In the genomic region with DNA sequence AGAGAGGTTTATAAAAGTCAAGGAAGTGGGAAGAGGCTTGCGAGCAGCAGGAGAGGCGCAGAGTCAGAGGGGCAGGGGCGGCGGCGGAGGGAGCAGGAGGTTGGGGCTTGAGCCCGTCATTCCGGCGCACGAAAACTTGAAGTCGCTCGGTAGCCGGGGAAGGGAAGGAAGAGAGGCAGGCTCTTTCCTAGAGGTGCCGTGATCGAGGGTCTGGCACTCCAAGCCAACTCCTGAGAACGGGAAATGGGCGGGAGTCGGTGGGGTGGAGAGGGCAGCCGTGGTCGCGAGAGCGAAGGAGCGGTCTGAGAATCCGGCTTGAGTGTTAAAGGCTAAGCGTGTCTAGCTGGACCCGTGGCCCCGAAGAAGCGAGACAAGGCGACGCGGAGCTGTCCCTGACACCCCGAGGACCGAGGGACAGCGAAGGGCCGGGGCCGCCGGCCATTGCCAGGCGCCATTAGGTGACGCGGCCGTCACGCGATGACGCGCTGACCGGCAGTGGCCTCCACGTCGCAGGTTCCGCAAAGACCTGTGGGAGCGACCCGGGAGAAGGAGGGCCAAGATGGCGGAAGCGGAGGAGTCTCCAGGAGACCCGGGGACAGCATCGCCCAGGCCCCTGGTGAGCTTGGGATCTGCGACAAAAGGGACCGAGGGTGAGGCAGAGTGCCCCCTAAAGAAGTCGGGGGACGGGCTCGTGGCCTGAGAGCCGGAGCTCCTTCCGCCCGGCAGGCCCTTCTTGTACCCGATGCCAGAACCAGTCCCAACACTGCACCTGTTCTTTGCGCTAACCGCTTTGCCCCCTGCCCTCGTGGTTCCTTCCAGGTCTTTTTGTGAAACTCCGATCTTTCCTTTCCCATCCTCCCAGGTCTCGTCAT, we compare ENCODE assay signal across 1 cellular context.
A peak's percentile ranks its signal among the peaks of the same experiment; 100 is the strongest.
TF ChIP-seq lines count a peak whose summit lies in the region.

A gene with protein sequence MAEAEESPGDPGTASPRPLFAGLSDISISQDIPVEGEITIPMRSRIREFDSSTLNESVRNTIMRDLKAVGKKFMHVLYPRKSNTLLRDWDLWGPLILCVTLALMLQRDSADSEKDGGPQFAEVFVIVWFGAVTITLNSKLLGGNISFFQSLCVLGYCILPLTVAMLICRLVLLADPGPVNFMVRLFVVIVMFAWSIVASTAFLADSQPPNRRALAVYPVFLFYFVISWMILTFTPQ (plus strand): TSS at position 544 of the 872 bp plus-strand sequence. CDS start 16 bp downstream, at position 560.

TF ChIP-seq in HEK293, 187 proteins besides CTCF, POLR2A, EP300 and RAD21 (continued from another document):
- TF ChIP-seq, protein P1, sequence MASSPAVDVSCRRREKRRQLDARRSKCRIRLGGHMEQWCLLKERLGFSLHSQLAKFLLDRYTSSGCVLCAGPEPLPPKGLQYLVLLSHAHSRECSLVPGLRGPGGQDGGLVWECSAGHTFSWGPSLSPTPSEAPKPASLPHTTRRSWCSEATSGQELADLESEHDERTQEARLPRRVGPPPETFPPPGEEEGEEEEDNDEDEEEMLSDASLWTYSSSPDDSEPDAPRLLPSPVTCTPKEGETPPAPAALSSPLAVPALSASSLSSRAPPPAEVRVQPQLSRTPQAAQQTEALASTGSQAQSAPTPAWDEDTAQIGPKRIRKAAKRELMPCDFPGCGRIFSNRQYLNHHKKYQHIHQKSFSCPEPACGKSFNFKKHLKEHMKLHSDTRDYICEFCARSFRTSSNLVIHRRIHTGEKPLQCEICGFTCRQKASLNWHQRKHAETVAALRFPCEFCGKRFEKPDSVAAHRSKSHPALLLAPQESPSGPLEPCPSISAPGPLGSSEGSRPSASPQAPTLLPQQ (tag by site-specific recombination; IDR thresholded peaks at IDR 0.05) = peak; percentile 43; the same call in 1 of the 2 replicates
- no peak for TF ChIP-seq ZNF311 (tag by site-specific recombination; IDR thresholded peaks at IDR 0.05; ENCODE audit: borderline replicate concordance)
- no peak for TF ChIP-seq ZNF184 (tag by site-specific recombination; IDR thresholded peaks at IDR 0.05)
- TF ChIP-seq, protein P2, sequence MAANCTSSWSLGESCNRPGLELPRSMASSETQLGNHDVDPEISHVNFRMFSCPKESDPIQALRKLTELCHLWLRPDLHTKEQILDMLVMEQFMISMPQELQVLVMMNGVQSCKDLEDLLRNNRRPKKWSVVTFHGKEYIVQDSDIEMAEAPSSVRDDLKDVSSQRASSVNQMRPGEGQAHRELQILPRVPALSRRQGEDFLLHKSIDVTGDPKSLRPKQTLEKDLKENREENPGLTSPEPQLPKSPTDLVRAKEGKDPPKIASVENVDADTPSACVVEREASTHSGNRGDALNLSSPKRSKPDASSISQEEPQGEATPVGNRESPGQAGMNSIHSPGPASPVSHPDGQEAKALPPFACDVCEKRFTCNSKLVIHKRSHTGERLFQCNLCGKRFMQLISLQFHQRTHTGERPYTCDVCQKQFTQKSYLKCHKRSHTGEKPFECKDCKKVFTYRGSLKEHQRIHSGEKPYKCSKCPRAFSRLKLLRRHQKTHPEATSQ (tag by site-specific recombination; IDR thresholded peaks at IDR 0.05) = peak; percentile 86; the same call in 1 of the 2 replicates
- TF ChIP-seq ZNF23 (tag by site-specific recombination; IDR thresholded peaks at IDR 0.05; ENCODE audit: borderline replicate concordance) = no peak
- TF ChIP-seq ZNF654 (tag by site-specific recombination; IDR thresholded peaks at IDR 0.05; ENCODE audit: low read depth) = no peak
- TF ChIP-seq MYNN (tag by site-specific recombination; IDR thresholded peaks at IDR 0.05; ENCODE audit: borderline replicate concordance) = no peak
- TF ChIP-seq MEIS1 (CRISPR knock-in tag; IDR thresholded peaks at IDR 0.05; ENCODE audit: borderline replicate concordance) = no peak; the same call in 1 of the 2 replicates
- TF ChIP-seq ZFP3 (tag by site-specific recombination; IDR thresholded peaks at IDR 0.05; ENCODE audit: low read depth) = no peak
- TF ChIP-seq TRIM28 (IDR thresholded peaks at IDR 0.05; ENCODE audit: borderline replicate concordance, low read length) = no peak
- no peak for TF ChIP-seq ZNF404 (tag by site-specific recombination; IDR thresholded peaks at IDR 0.05)
- TF ChIP-seq ZNF664 (tag by site-specific recombination; IDR thresholded peaks at IDR 0.05) = no peak
- 0 out of 2 replicates have a peak, but pooled peaks have one; percentile 38 for TF ChIP-seq IKZF3 (tag by site-specific recombination; IDR thresholded peaks at IDR 0.05)
- TF ChIP-seq, protein P3, sequence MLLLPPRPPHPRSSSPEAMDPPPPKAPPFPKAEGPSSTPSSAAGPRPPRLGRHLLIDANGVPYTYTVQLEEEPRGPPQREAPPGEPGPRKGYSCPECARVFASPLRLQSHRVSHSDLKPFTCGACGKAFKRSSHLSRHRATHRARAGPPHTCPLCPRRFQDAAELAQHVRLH (tag by site-specific recombination; IDR thresholded peaks at IDR 0.05) = peak; percentile 42; the same call in 1 of the 2 replicates
- no peak; the same call in 1 of the 2 replicates for TF ChIP-seq FEZF1 (tag by site-specific recombination; IDR thresholded peaks at IDR 0.05)
- peak; percentile 77 for TF ChIP-seq ZBTB21 (tag by site-specific recombination; IDR thresholded peaks at IDR 0.05)
- TF ChIP-seq YY2 (tag by site-specific recombination; IDR thresholded peaks at IDR 0.05) = peak; percentile 95
- TF ChIP-seq, protein P4, sequence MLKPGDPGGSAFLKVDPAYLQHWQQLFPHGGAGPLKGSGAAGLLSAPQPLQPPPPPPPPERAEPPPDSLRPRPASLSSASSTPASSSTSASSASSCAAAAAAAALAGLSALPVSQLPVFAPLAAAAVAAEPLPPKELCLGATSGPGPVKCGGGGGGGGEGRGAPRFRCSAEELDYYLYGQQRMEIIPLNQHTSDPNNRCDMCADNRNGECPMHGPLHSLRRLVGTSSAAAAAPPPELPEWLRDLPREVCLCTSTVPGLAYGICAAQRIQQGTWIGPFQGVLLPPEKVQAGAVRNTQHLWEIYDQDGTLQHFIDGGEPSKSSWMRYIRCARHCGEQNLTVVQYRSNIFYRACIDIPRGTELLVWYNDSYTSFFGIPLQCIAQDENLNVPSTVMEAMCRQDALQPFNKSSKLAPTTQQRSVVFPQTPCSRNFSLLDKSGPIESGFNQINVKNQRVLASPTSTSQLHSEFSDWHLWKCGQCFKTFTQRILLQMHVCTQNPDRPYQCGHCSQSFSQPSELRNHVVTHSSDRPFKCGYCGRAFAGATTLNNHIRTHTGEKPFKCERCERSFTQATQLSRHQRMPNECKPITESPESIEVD (tag by site-specific recombination; IDR thresholded peaks at IDR 0.05) = no peak
- no peak for TF ChIP-seq ZNF174 (tag by site-specific recombination; IDR thresholded peaks at IDR 0.05)
- TF ChIP-seq, protein P5, sequence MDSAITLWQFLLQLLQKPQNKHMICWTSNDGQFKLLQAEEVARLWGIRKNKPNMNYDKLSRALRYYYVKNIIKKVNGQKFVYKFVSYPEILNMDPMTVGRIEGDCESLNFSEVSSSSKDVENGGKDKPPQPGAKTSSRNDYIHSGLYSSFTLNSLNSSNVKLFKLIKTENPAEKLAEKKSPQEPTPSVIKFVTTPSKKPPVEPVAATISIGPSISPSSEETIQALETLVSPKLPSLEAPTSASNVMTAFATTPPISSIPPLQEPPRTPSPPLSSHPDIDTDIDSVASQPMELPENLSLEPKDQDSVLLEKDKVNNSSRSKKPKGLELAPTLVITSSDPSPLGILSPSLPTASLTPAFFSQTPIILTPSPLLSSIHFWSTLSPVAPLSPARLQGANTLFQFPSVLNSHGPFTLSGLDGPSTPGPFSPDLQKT (IDR thresholded peaks at IDR 0.05; ENCODE audit: borderline replicate concordance, low read depth, low read length) = no peak
- TF ChIP-seq, protein P6, sequence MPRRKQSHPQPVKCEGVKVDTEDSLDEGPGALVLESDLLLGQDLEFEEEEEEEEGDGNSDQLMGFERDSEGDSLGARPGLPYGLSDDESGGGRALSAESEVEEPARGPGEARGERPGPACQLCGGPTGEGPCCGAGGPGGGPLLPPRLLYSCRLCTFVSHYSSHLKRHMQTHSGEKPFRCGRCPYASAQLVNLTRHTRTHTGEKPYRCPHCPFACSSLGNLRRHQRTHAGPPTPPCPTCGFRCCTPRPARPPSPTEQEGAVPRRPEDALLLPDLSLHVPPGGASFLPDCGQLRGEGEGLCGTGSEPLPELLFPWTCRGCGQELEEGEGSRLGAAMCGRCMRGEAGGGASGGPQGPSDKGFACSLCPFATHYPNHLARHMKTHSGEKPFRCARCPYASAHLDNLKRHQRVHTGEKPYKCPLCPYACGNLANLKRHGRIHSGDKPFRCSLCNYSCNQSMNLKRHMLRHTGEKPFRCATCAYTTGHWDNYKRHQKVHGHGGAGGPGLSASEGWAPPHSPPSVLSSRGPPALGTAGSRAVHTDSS (tag by site-specific recombination; IDR thresholded peaks at IDR 0.05) = no peak
- TF ChIP-seq ZNF658 (tag by site-specific recombination; IDR thresholded peaks at IDR 0.05) = no peak
- TF ChIP-seq ZNF175 (tag by site-specific recombination; IDR thresholded peaks at IDR 0.05) = no peak
- TF ChIP-seq ZNF501 (tag by site-specific recombination; IDR thresholded peaks at IDR 0.05) = peak; percentile 75
- TF ChIP-seq ZNF768 (tag by site-specific recombination; IDR thresholded peaks at IDR 0.05) = no peak; the same call in 1 of the 2 replicates
- no peak for TF ChIP-seq ZNF548 (tag by site-specific recombination; IDR thresholded peaks at IDR 0.05)
- no peak for TF ChIP-seq ZBTB7A (tag by site-specific recombination; IDR thresholded peaks at IDR 0.05; ENCODE audit: low read depth)
- no peak for TF ChIP-seq ZNF623 (tag by site-specific recombination; IDR thresholded peaks at IDR 0.05)
- no peak for TF ChIP-seq ZNF366 (tag by site-specific recombination; conservative IDR thresholded peaks at IDR 0.05)
- no peak for TF ChIP-seq PRDM1 (tag by site-specific recombination; IDR thresholded peaks at IDR 0.05)
- TF ChIP-seq, protein P7, sequence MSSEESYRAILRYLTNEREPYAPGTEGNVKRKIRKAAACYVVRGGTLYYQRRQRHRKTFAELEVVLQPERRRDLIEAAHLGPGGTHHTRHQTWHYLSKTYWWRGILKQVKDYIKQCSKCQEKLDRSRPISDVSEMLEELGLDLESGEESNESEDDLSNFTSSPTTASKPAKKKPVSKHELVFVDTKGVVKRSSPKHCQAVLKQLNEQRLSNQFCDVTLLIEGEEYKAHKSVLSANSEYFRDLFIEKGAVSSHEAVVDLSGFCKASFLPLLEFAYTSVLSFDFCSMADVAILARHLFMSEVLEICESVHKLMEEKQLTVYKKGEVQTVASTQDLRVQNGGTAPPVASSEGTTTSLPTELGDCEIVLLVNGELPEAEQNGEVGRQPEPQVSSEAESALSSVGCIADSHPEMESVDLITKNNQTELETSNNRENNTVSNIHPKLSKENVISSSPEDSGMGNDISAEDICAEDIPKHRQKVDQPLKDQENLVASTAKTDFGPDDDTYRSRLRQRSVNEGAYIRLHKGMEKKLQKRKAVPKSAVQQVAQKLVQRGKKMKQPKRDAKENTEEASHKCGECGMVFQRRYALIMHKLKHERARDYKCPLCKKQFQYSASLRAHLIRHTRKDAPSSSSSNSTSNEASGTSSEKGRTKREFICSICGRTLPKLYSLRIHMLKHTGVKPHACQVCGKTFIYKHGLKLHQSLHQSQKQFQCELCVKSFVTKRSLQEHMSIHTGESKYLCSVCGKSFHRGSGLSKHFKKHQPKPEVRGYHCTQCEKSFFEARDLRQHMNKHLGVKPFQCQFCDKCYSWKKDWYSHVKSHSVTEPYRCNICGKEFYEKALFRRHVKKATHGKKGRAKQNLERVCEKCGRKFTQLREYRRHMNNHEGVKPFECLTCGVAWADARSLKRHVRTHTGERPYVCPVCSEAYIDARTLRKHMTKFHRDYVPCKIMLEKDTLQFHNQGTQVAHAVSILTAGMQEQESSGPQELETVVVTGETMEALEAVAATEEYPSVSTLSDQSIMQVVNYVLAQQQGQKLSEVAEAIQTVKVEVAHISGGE (tag by site-specific recombination; conservative IDR thresholded peaks at IDR 0.05; ENCODE audit: low read depth) = no peak; the same call in 1 of the 2 replicates
- TF ChIP-seq ZNF660 (tag by site-specific recombination; IDR thresholded peaks at IDR 0.05) = peak; percentile 65; the same call in 1 of the 2 replicates
- no peak for TF ChIP-seq ZNF19 (tag by site-specific recombination; IDR thresholded peaks at IDR 0.05; ENCODE audit: low read depth)
- TF ChIP-seq ZNF37A (tag by site-specific recombination; IDR thresholded peaks at IDR 0.05) = no peak
- no peak for TF ChIP-seq ZNF558 (tag by site-specific recombination; IDR thresholded peaks at IDR 0.05)
- TF ChIP-seq ZNF302 (tag by site-specific recombination; IDR thresholded peaks at IDR 0.05; ENCODE audit: low read depth) = no peak
- TF ChIP-seq ZNF341 (tag by site-specific recombination; IDR thresholded peaks at IDR 0.05; ENCODE audit: low read depth) = no peak
